1 cellular context compared by ENCODE assay signal in genomic region chr2:42928692-42929576, GRCh38.
TF ChIP-seq lines count a peak whose summit lies in the region.

No MANE protein-coding gene starts in this region.

TF ChIP-seq in HepG2, 621 proteins besides CTCF, POLR2A, EP300 and RAD21 (continued from another document and continues in another):
- peak; percentile 83 for TF ChIP-seq ZNF646 (CRISPR knock-in tag; IDR thresholded peaks at IDR 0.05)
- peak; percentile 47; the same call in 1 of the 2 replicates for TF ChIP-seq ZFP91 (CRISPR knock-in tag; IDR thresholded peaks at IDR 0.05; ENCODE audit: borderline replicate concordance)
- 0 out of 2 replicates have a peak, but pooled peaks have one; percentile 20 for TF ChIP-seq HMG20B (CRISPR knock-in tag; conservative IDR thresholded peaks at IDR 0.05)
- peak; percentile 92 for TF ChIP-seq YEATS4 (CRISPR knock-in tag; IDR thresholded peaks at IDR 0.05; ENCODE audit: borderline replicate concordance)
- TF ChIP-seq MED13 (CRISPR knock-in tag; IDR thresholded peaks at IDR 0.05) = peak; percentile 52; the same call in 1 of the 2 replicates
- peak; percentile 84 for TF ChIP-seq ZNF883 (CRISPR knock-in tag; IDR thresholded peaks at IDR 0.05; ENCODE audit: not compliant biosample characterization)
- no peak; the same call in 1 of the 2 replicates for TF ChIP-seq GATA4 (IDR thresholded peaks at IDR 0.05; ENCODE audit: borderline replicate concordance, low read depth)
- no peak for TF ChIP-seq NFRKB (IDR thresholded peaks at IDR 0.05)
- TF ChIP-seq JUNB (CRISPR knock-in tag; IDR thresholded peaks at IDR 0.05; ENCODE audit: borderline replicate concordance) = no peak
- TF ChIP-seq PHB2 (IDR thresholded peaks at IDR 0.05; ENCODE audit: partially characterized antibody) = no peak
- peak; percentile 13; the same call in 1 of the 2 replicates for TF ChIP-seq ZNF136 (CRISPR knock-in tag; IDR thresholded peaks at IDR 0.05; ENCODE audit: low read depth)
- 0 out of 2 replicates have a peak, but pooled peaks have one; percentile 4 for TF ChIP-seq NFYC (CRISPR knock-in tag; IDR thresholded peaks at IDR 0.05)
- TF ChIP-seq FOXO1 (CRISPR knock-in tag; IDR thresholded peaks at IDR 0.05) = peak; percentile 71; the same call in 1 of the 2 replicates
- TF ChIP-seq BCLAF1 (IDR thresholded peaks at IDR 0.05) = no peak
- 0 out of 2 replicates have a peak, but pooled peaks have one; percentile 33 for TF ChIP-seq ZNF367 (CRISPR knock-in tag; IDR thresholded peaks at IDR 0.05; ENCODE audit: borderline replicate concordance)
- TF ChIP-seq MTA3 (CRISPR knock-in tag; IDR thresholded peaks at IDR 0.05) = no peak
- peak; percentile 32; the same call in 1 of the 2 replicates for TF ChIP-seq E2F1 (CRISPR knock-in tag; IDR thresholded peaks at IDR 0.05)
- TF ChIP-seq IKZF5 (CRISPR knock-in tag; IDR thresholded peaks at IDR 0.05) = peak; percentile 37; the same call in 1 of the 2 replicates
- no peak for TF ChIP-seq HNRNPL (IDR thresholded peaks at IDR 0.05; ENCODE audit: low read depth, low read length)
- TF ChIP-seq STAG1 (CRISPR knock-in tag; IDR thresholded peaks at IDR 0.05) = peak; percentile 54
- TF ChIP-seq REST (IDR thresholded peaks at IDR 0.05; ENCODE audit: borderline replicate concordance in 1 of 2, low read depth in 1 of 2, low read length in 2 of 2) = peak in 1 of 2 experiments; percentile 70; a peak in 2 of 4 replicates
- no peak; the same call in 1 of the 2 replicates for TF ChIP-seq AFF4 (CRISPR knock-in tag; IDR thresholded peaks at IDR 0.05)
- peak; percentile 70 for TF ChIP-seq NKX3-1 (CRISPR knock-in tag; IDR thresholded peaks at IDR 0.05)
- peak; percentile 56; the same call in 1 of the 2 replicates for TF ChIP-seq HMG20A (CRISPR knock-in tag; IDR thresholded peaks at IDR 0.05; ENCODE audit: borderline replicate concordance)
- no peak for TF ChIP-seq POLR2AphosphoS2 (IDR thresholded peaks at IDR 0.05; ENCODE audit: low read depth, low read length)
- TF ChIP-seq ELF1 (CRISPR knock-in tag; IDR thresholded peaks at IDR 0.05) = no peak; the same call in 1 of the 2 replicates
- TF ChIP-seq NCOA5 (CRISPR knock-in tag; IDR thresholded peaks at IDR 0.05) = no peak
- peak; percentile 42 for TF ChIP-seq RBM22 (optimal IDR thresholded peaks at IDR 0.05; ENCODE audit: low read length)
- no peak for TF ChIP-seq ELK4 (CRISPR knock-in tag; IDR thresholded peaks at IDR 0.05; ENCODE audit: borderline replicate concordance)
- peak; percentile 79; the same call in 1 of the 2 replicates for TF ChIP-seq TIGD3 (CRISPR knock-in tag; IDR thresholded peaks at IDR 0.05; ENCODE audit: borderline replicate concordance)
